In genomic region chr9:18504707-18505106, GRCh38 we compare ENCODE assay signal across 27 cellular contexts.
"Had no signal": no experiment of that assay in that cellular context is flagged by ENCODE, and none has a peak within 500 bp of the region (broad histone marks: within the 10 kb centered on the region; RNA-seq: fewer than 3 reads in every experiment).

No MANE protein-coding gene starts in this region.

- H3K36me3 ChIP-seq: gastrocnemius medialis, right atrium auricular region, transverse colon, WERI-Rb-1 had no signal

- H2AFZ ChIP-seq: hepatocyte had no signal

- H3K4me3 ChIP-seq: gastrocnemius medialis, hepatocyte, right atrium auricular region, transverse colon had no signal

- FAIRE-seq: colon, TTC549 had no signal

- H3K9me3 ChIP-seq: gastrocnemius medialis had no signal

- H3K4me1 ChIP-seq: gastrocnemius medialis, right atrium auricular region, transverse colon had no signal

- H3K27me3 ChIP-seq: gastrocnemius medialis, hepatocyte, right atrium auricular region, transverse colon had no signal

- H3K27ac ChIP-seq: gastrocnemius medialis, hepatocyte, right atrium auricular region, transverse colon, WERI-Rb-1 had no signal

- DNase-seq: activated CD4-positive, alpha-beta memory T cell treated with anti-CD3 and anti-CD28 coated beads for 36 hours; activated CD4-positive, alpha-beta T cell treated with anti-CD3 and anti-CD28 coated beads, Interleukin-2, amount 10 ng/mL, durations not matched to agents 24 days and 14 days; activated CD4-positive, CD25-positive, alpha-beta regulatory T cell treated with anti-CD3 and anti-CD28 coated beads, Interleukin-2, amount 50 U/mL, for 72 hours; activated CD8-positive, alpha-beta memory T cell treated with anti-CD3 and anti-CD28 coated beads, Interleukin-2, amount 50 U/mL, for 4 hours; activated gamma-delta T cell; activated naive CD4-positive, alpha-beta T cell treated with anti-CD3 and anti-CD28 coated beads, Interleukin-2, amount 10 ng/mL, durations not matched to agents 7 days and 5 days; activated T-cell treated with anti-CD3 and anti-CD28 coated beads, Interleukin-2, amount 50 U/mL, for 1 hour; amniotic stem cell; caudate nucleus; dermis blood vessel endothelial cell; effector CD8-positive, alpha-beta T cell; erythroblast; gastrocnemius medialis; islet precursor cell; left cardiac atrium; left ventricle myocardium superior; mammary epithelial cell; naive B cell; nephron progenitor cell; stimulated activated naive CD4-positive, alpha-beta T cell treated with Interleukin-2 at 50 U/mL for 16 hours; T-helper 9 cell; transverse colon; WERI-Rb-1 had no signal
